ENCODE assay signal across 8 cellular contexts in the genomic region with DNA sequence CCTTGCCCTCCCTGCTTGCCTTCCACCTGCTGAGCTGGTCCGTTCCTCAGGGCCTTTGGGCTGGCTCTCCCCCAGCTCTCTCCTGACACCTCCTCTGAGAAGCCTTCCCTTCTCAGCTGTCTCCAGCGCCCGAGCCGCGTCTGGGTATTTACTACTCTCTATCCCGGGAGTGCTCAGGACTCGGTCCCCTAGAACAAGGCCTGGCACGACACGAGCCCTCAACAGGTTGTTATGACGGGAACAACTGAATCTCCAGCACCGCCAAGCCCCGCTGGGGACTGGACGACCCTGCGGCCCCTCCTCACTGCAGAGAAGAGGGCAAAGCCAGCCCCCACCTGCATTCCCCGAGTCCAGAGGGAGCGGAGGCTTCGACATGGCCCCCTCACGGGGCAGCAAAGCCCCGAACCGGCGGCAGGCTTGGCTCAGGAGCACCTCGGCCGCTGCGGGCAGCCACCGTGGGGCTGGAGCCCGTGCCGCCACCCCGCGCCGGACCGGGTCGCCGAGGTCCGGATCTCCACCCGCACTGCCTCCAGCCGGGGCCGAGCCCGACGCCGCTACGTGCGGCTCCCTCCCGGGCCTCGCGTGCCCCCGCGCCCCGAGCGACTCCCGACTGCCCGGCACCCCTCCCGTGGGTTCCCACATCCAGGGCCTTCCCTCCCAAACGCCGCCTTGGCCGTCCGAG. TPM values are rescaled to one million over a fixed set of nuclear protein-coding genes. Genes with fewer than 3 reads are reported as not detected.
DNase-seq lines count a peak whose midpoint lies in the region; ATAC-seq, FAIRE-seq and TF ChIP-seq lines count a peak whose summit lies in the region.

No MANE protein-coding gene starts in this region.

- peak; percentile 75 for DNase-seq in activated effector memory CD4-positive, alpha-beta T cell treated with anti-CD3 and anti-CD28 coated beads, Interleukin-2, amount 50 U/mL, for 16 hours
- DNase-seq in activated effector memory CD4-positive, alpha-beta T cell treated with Interleukin-2 at 50 U/mL for 16 hours: no peak
- DNase-seq in activated gamma-delta T cell treated with Interleukin-2 at 50 U/mL for 16 hours (peak; percentile 19), heart right ventricle (peak in 1 of 2 donors; percentile 57), NCI-H2171 treated with DMSO at 0.1 percent for 48 hours (lab: John Stamatoyannopoulos, UW) (no peak), RCC 7860 (ENCODE audit: low spot score) (no peak)

- 1% methylated on average over 40 to 56 of the region's 56 CpGs for WGBS in heart right ventricle, 2 donors

- H3K27me3 ChIP-seq in heart right ventricle (no peaks in the 10 kb centered on the region), rectal smooth muscle tissue (ENCODE audit: control insufficient read depth, insufficient read depth, low read length) (no peaks in the 10 kb centered on the region)

- H3K27ac ChIP-seq in heart right ventricle: peak overlapping the region; percentile 81 to 95 (median 94)
- peak overlapping the region; percentile 87 for H3K27ac ChIP-seq in rectal smooth muscle tissue (ENCODE audit: low read depth, low read length)

- intact Hi-C loops in heart right ventricle (cut with DNase I): loop anchor here in 2 of 10 donors (5.0 to 10.0 kb wide), 3 partner anchors 88 to 245 kb away; partner anchors contain the start of gene MGLL (in 1 of the 2)

- peak overlapping the region; percentile 53 to 96 (median 92) for H3K4me3 ChIP-seq in heart right ventricle
- peak overlapping the region; percentile 80 for H3K4me3 ChIP-seq in rectal smooth muscle tissue (ENCODE audit: low read length)

- H3K9me3 ChIP-seq in heart right ventricle: no peaks in the 10 kb centered on the region

- H3K36me3 ChIP-seq in heart right ventricle: peaks cover 0 to 4% (median 0%) of the 10 kb centered on the region in 9 donors
- H3K36me3 ChIP-seq in rectal smooth muscle tissue (ENCODE audit: control insufficient read depth, insufficient read depth, low read length): no peaks in the 10 kb centered on the region

- no peak for TF ChIP-seq CTCF in heart right ventricle (IDR thresholded peaks at IDR 0.05)

- peak overlapping the region; percentile 52 for H3K9ac ChIP-seq in rectal smooth muscle tissue (ENCODE audit: low read length)

- peak; percentile 1 for ATAC-seq in HG03432 (IDR thresholded peaks at IDR 0.05; ENCODE audit: unreplicated experiment)
- ATAC-seq in heart right ventricle: peak in 7 of 8 donors; percentile 0 to 39 (median 23)

- H3K4me1 ChIP-seq in heart right ventricle (peaks cover 19 to 64% (median 46%) of the 10 kb centered on the region in 9 donors), rectal smooth muscle tissue (ENCODE audit: control insufficient read depth, insufficient read depth, low read length) (peaks cover 3% of the 10 kb centered on the region)

- no peak for FAIRE-seq in RCC 7860 (lab: Jason Lieb, UNC)

RNA-seq across cellular contexts. Expression of gene TPRA1, which starts 0.8 kb away (rescaled TPM):
- 10 to 100 TPM; 11.0 to 24.2 (median 16.3) TPM for total RNA-seq in heart right ventricle
- 10 to 100 TPM; 19.5 to 26.0 TPM for polyA plus RNA-seq in heart right ventricle

RNA-seq across cellular contexts. Expression of gene MCM2, which starts 8.5 kb away (rescaled TPM):
- total RNA-seq in heart right ventricle: 10 to 100 TPM in 2 of 10 donors, 1 to 10 TPM in 8; 4.1 to 10.9 (median 7.0) TPM
- polyA plus RNA-seq in heart right ventricle: 1 to 10 TPM; 1.1 to 3.6 TPM

RNA-seq across cellular contexts. Expression of gene PODXL2, which starts 39.2 kb away (rescaled TPM):
- 1 to 10 TPM in 9 of 10 donors, under 1 TPM in 1; 0.42 to 4.0 (median 1.5) TPM for total RNA-seq in heart right ventricle
- polyA plus RNA-seq in heart right ventricle: 1 to 10 TPM in 1 of 2 donors, under 1 TPM in 1; 0.66 to 2.2 TPM

Comparison
In these comparisons a context has a peak if more than half of its experiments do, and no peak if none do; other contexts are left out.
1. DNase-seq: peak in activated effector memory CD4-positive, alpha-beta T cell treated with anti-CD3 and anti-CD28 coated beads, Interleukin-2, amount 50 U/mL, for 16 hours (single experiment) and activated gamma-delta T cell treated with Interleukin-2 at 50 U/mL for 16 hours (single experiment); none in activated effector memory CD4-positive, alpha-beta T cell treated with Interleukin-2 at 50 U/mL for 16 hours (single experiment), NCI-H2171 treated with DMSO at 0.1 percent for 48 hours (single experiment) and RCC 7860 (single experiment).